Comparison of ENCODE assay signal across 8 cellular contexts in genomic region chr1:206002833-206003532, GRCh38. TPM values are rescaled to one million over a fixed set of nuclear protein-coding genes. Genes with fewer than 3 reads are reported as not detected.
DNase-seq lines count a peak whose midpoint lies in the region; ATAC-seq and TF ChIP-seq lines count a peak whose summit lies in the region.

A gene with protein sequence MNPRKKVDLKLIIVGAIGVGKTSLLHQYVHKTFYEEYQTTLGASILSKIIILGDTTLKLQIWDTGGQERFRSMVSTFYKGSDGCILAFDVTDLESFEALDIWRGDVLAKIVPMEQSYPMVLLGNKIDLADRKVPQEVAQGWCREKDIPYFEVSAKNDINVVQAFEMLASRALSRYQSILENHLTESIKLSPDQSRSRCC (minus strand): TSS chr1:206003395. CDS start chr1:205994135, 9,260 bp downstream.

- peak within 1 kb of the TSS; percentile 70 for H3K4me2 ChIP-seq in hepatocyte

- no peaks in the 10 kb centered on the region for H3K9me3 ChIP-seq in HEK293 (ENCODE audit: control insufficient read depth, insufficient read depth, low read depth, low read length)
- H3K9me3 ChIP-seq in ascending aorta = no peaks in the 10 kb centered on the region
- H3K9me3 ChIP-seq in hepatocyte (ENCODE audit: low read depth) = no peaks in the 10 kb centered on the region

- ATAC-seq in GM21786 (IDR thresholded peaks at IDR 0.05; ENCODE audit: unreplicated experiment) (no peak), GM19467 (IDR thresholded peaks at IDR 0.05; ENCODE audit: unreplicated experiment) (no peak)

- WGBS in hepatocyte (ENCODE audit: low lambda C conversion rate, missing lambda C conversion rate) = 61% methylated on average over 10 of the region's 10 CpGs

- no peaks in the 10 kb centered on the region for H3K9me2 ChIP-seq in hepatocyte (replicated peaks; ENCODE audit: insufficient read depth)

- H3K36me3 ChIP-seq in HEK293 (ENCODE audit: control insufficient read depth in 2 of 2, insufficient read depth in 1 of 2, low read length in 2 of 2) (no peaks in the 10 kb centered on the region), ascending aorta (no peaks in the 10 kb centered on the region), hepatocyte (replicated peaks; ENCODE audit: insufficient read depth, low read depth) (no peaks in the 10 kb centered on the region)

- POLR2A ChIA-PET in HEK293 (lab: Yijun Ruan, JAX) = no interaction called here

- no peak within 1 kb of the TSS for H2AFZ ChIP-seq in hepatocyte

- H3K4me3 ChIP-seq in HEK293 (ENCODE audit: low read depth, low read length) (no peak within 1 kb of the TSS), ascending aorta (peak within 1 kb of the TSS; percentile 44 to 54), hepatocyte (no peak within 1 kb of the TSS), skin epidermis (peak within 1 kb of the TSS; percentile 35 to 58 (median 43))

- H3K27me3 ChIP-seq in ascending aorta (no peaks in the 10 kb centered on the region), hepatocyte (no peaks in the 10 kb centered on the region)

- DNase-seq in ascending aorta (ENCODE audit: low spot score in 2 of 2) (peak in 1 of 2 donors; percentile 83), hepatocyte (ENCODE audit: low spot score) (peak; percentile 69), SIG-M5 treated with dmso at 0.1 percent for 504 hours (lab: John Stamatoyannopoulos, UW; ENCODE audit: unreplicated experiment) (no peak)
- no peak for DNase-seq in activated T-cell treated with anti-CD3 and anti-CD28 coated beads, Interleukin-2, amount 50 U/mL, for 48 hours

- H3K27ac ChIP-seq in HEK293 (ENCODE audit: extremely low read depth, low read depth, low read length) (no peak within 1 kb of the TSS), ascending aorta (peak within 1 kb of the TSS; percentile 50 to 58), hepatocyte (peak within 1 kb of the TSS; percentile 78), skin epidermis (peak within 1 kb of the TSS in 20 of 21 experiments; percentile 78 to 95 (median 89))

- intact Hi-C loops in ascending aorta (cut with DNase I) = no loop called here

- H4K20me1 ChIP-seq in hepatocyte (ENCODE audit: insufficient read depth, poor library complexity, severe bottlenecking) = no peaks in the 10 kb centered on the region

- CTCF ChIA-PET in HEK293 (lab: Yijun Ruan, JAX) = interaction anchor here (0.7 to 1.3 kb wide), 4 partner anchors 18 to 104 kb away, joined by 3 to 6 read pairs (median 3); no protein-coding TSS in a partner anchor

- H3K4me1 ChIP-seq in HEK293 (ENCODE audit: control insufficient read depth, insufficient read depth, low read length) (no peaks in the 10 kb centered on the region), ascending aorta (peaks cover 15 to 17% of the 10 kb centered on the region in 2 donors), hepatocyte (ENCODE audit: insufficient read depth) (peaks cover 24% of the 10 kb centered on the region)

- no peaks in the 10 kb centered on the region for H3K79me2 ChIP-seq in hepatocyte

- no peak for TF ChIP-seq CTCF in HEK293 (tag by site-specific recombination; IDR thresholded peaks at IDR 0.05)
- TF ChIP-seq CTCF in ascending aorta (IDR thresholded peaks at IDR 0.05) = no peak
- no peak for TF ChIP-seq CTCF in hepatocyte (IDR thresholded peaks at IDR 0.05; ENCODE audit: poor library complexity)

TF ChIP-seq in HEK293, 187 proteins besides CTCF, POLR2A, EP300 and RAD21 (continues in another document):
- TF ChIP-seq, protein P1, sequence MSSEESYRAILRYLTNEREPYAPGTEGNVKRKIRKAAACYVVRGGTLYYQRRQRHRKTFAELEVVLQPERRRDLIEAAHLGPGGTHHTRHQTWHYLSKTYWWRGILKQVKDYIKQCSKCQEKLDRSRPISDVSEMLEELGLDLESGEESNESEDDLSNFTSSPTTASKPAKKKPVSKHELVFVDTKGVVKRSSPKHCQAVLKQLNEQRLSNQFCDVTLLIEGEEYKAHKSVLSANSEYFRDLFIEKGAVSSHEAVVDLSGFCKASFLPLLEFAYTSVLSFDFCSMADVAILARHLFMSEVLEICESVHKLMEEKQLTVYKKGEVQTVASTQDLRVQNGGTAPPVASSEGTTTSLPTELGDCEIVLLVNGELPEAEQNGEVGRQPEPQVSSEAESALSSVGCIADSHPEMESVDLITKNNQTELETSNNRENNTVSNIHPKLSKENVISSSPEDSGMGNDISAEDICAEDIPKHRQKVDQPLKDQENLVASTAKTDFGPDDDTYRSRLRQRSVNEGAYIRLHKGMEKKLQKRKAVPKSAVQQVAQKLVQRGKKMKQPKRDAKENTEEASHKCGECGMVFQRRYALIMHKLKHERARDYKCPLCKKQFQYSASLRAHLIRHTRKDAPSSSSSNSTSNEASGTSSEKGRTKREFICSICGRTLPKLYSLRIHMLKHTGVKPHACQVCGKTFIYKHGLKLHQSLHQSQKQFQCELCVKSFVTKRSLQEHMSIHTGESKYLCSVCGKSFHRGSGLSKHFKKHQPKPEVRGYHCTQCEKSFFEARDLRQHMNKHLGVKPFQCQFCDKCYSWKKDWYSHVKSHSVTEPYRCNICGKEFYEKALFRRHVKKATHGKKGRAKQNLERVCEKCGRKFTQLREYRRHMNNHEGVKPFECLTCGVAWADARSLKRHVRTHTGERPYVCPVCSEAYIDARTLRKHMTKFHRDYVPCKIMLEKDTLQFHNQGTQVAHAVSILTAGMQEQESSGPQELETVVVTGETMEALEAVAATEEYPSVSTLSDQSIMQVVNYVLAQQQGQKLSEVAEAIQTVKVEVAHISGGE (tag by site-specific recombination; conservative IDR thresholded peaks at IDR 0.05; ENCODE audit: low read depth) = no peak
- TF ChIP-seq ZFHX2 (tag by site-specific recombination; conservative IDR thresholded peaks at IDR 0.05) (peak; percentile 68), PRDM1 (tag by site-specific recombination; IDR thresholded peaks at IDR 0.05) (peak; percentile 78), ZNF394 (tag by site-specific recombination; IDR thresholded peaks at IDR 0.05; ENCODE audit: borderline replicate concordance) (no peak), PRDM4 (tag by site-specific recombination; IDR thresholded peaks at IDR 0.05) (no peak), ZNF792 (tag by site-specific recombination; IDR thresholded peaks at IDR 0.05) (no peak), ZBTB49 (tag by site-specific recombination; IDR thresholded peaks at IDR 0.05; ENCODE audit: low read depth) (no peak), ZSCAN5A (tag by site-specific recombination; IDR thresholded peaks at IDR 0.05) (no peak), ZNF501 (tag by site-specific recombination; IDR thresholded peaks at IDR 0.05) (no peak)

RNA-seq across cellular contexts. Expression of the gene that starts here (rescaled TPM):
- not detected for total RNA-seq in ascending aorta
- total RNA-seq in hepatocyte = 3.9 and 4.5 TPM in 2 replicates
- polyA plus RNA-seq in hepatocyte = 16.6 and 22.6 TPM in 2 replicates

Comparison
In these comparisons a context has a peak if more than half of its experiments do, and no peak if none do; other contexts are left out.
1. H3K4me3 ChIP-seq: peak in ascending aorta (2 of 2) and skin epidermis (7 of 7); none in HEK293 (single experiment) and hepatocyte (single experiment).